In the genomic region with DNA sequence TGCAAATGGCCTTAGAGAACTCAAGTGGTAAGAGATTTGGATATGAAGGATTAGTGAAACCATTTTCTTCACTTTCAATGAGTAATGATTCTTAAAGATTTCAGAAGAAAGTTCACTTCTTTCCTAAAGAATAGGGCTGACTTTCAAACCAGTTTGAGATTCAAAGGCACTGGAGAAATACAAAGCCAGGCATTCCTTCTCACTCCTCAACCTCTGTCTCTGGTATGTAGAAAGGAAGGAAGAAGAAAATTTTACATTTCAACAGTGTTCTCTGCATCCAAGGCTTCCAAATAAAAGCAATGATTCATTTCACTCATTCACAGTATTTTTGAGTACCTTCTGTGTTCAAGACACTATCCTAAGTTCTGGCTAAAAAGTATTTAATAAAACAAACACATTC, we compare ENCODE assay signal across 9 cellular contexts.
"Had no signal": no experiment of that assay in that cellular context is flagged by ENCODE, and none has a peak within 500 bp of the region (broad histone marks: within the 10 kb centered on the region; RNA-seq: fewer than 3 reads in every experiment).

No MANE protein-coding gene starts in this region.

- H3K4me1 ChIP-seq: HAP-1 had no signal

- H3K36me3 ChIP-seq: HAP-1 had no signal

- FAIRE-seq: HTR-8/SVneo, K562 had no signal

- H3K27ac ChIP-seq: GM23248 had no signal

- ATAC-seq: HCT116, K562 had no signal

- H3K4me3 ChIP-seq: GM23248, HAP-1, K562 had no signal

- DNase-seq: GM23248, H7, HFFc6, IMR-90, KG1 had no signal

- H3K9me3 ChIP-seq: HAP-1 had no signal

- H2AFZ ChIP-seq: GM23248 had no signal

- H3K9ac ChIP-seq: GM23248 had no signal
